In the genomic region with DNA sequence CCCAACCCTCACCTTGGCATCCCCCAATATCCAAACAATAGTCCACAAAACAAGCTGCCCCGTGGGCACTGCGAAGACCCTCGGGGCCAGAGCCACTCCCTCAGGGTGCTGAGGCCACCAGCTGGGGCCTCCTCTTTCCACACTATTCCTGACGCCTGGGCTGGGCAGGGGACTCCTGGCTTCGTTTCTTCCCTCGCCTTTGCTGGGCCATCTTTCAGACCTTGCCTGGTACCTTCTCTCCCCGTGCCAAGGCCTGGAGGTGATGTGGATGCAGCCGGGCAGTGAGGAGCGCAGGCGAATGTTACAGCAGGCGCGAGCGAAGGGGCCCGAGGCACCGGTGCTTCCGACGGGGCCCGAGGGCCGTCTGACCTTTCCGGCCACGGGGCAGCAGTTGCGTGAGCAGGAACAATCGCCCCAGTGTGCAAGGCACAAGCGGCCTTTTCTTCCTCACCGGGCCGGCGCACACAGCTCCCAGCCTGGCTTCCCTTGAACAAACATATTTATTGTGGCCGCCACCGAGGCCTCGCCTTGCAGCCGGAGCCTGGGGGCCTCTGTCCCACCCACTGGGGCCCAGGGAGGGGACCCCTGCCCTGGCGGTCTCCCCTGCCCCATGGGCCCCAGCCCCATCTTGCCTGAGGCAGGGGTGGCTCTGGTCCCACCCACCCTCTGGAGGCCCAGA, we compare ENCODE assay signal across 1 cellular context.
TF ChIP-seq lines count a peak whose summit lies in the region.

No MANE protein-coding gene starts in this region.

TF ChIP-seq in HepG2, 621 proteins besides CTCF, POLR2A, EP300 and RAD21 (continued from another document and continues in another):
- TF ChIP-seq ZNF550 (CRISPR knock-in tag; IDR thresholded peaks at IDR 0.05; ENCODE audit: borderline replicate concordance) (no peak), ZNF557 (CRISPR knock-in tag; IDR thresholded peaks at IDR 0.05) (no peak), ZNF280B (CRISPR knock-in tag; IDR thresholded peaks at IDR 0.05; ENCODE audit: borderline replicate concordance) (no peak), ZNF335 (CRISPR knock-in tag; IDR thresholded peaks at IDR 0.05) (no peak), ZNF207 (IDR thresholded peaks at IDR 0.05; ENCODE audit: borderline replicate concordance) (no peak), PHF20 (CRISPR knock-in tag; IDR thresholded peaks at IDR 0.05) (no peak), SNRNP70 (IDR thresholded peaks at IDR 0.05; ENCODE audit: low read depth, low read length) (no peak), ZNF703 (CRISPR knock-in tag; IDR thresholded peaks at IDR 0.05; ENCODE audit: borderline replicate concordance) (peak; percentile 60; the same call in 1 of the 2 replicates), ESRRA (CRISPR knock-in tag; IDR thresholded peaks at IDR 0.05; ENCODE audit: low read depth) (peak; percentile 55; the same call in 1 of the 2 replicates), HES4 (CRISPR knock-in tag; IDR thresholded peaks at IDR 0.05; ENCODE audit: borderline replicate concordance) (no peak), ARID4A (CRISPR knock-in tag; IDR thresholded peaks at IDR 0.05; ENCODE audit: borderline replicate concordance) (peak; percentile 77; the same call in 1 of the 2 replicates), KLF13 (CRISPR knock-in tag; IDR thresholded peaks at IDR 0.05) (no peak), ZNF143 (CRISPR knock-in tag; IDR thresholded peaks at IDR 0.05) (no peak; the same call in 1 of the 2 replicates), NBN (conservative IDR thresholded peaks at IDR 0.05) (no peak), ZNF180 (CRISPR knock-in tag; IDR thresholded peaks at IDR 0.05; ENCODE audit: borderline replicate concordance, low read depth) (no peak), SIX1 (CRISPR knock-in tag; IDR thresholded peaks at IDR 0.05; ENCODE audit: borderline replicate concordance) (no peak), LBX2 (CRISPR knock-in tag; IDR thresholded peaks at IDR 0.05; ENCODE audit: borderline replicate concordance) (no peak), HMGXB4 (CRISPR knock-in tag; IDR thresholded peaks at IDR 0.05; ENCODE audit: borderline replicate concordance in 1 of 2, low read depth in 1 of 2) (peak; percentile 49 to 60; a peak in 1 of 4 replicates), MED1 (CRISPR knock-in tag; IDR thresholded peaks at IDR 0.05) (peak; percentile 95), ETV6 (CRISPR knock-in tag; conservative IDR thresholded peaks at IDR 0.05) (peak; percentile 77), DPF2 (CRISPR knock-in tag; IDR thresholded peaks at IDR 0.05; ENCODE audit: borderline replicate concordance, low read depth) (peak; percentile 60), NFATC3 (CRISPR knock-in tag; IDR thresholded peaks at IDR 0.05) (no peak), KMT2A (CRISPR knock-in tag; IDR thresholded peaks at IDR 0.05) (peak; percentile 71; the same call in 1 of the 2 replicates), RAD51 (IDR thresholded peaks at IDR 0.05; ENCODE audit: borderline replicate concordance) (no peak), ZFP62 (CRISPR knock-in tag; IDR thresholded peaks at IDR 0.05) (no peak), ZBTB20 (CRISPR knock-in tag; IDR thresholded peaks at IDR 0.05; ENCODE audit: borderline replicate concordance, low read depth) (0 out of 2 replicates have a peak, but pooled peaks have one; percentile 66), ZKSCAN5 (CRISPR knock-in tag; IDR thresholded peaks at IDR 0.05) (peak; percentile 81), ZNF331 (CRISPR knock-in tag; IDR thresholded peaks at IDR 0.05) (peak; percentile 77), ZFP1 (CRISPR knock-in tag; IDR thresholded peaks at IDR 0.05) (peak; percentile 71; the same call in 1 of the 2 replicates), NCOA5 (CRISPR knock-in tag; IDR thresholded peaks at IDR 0.05) (no peak), ISX (CRISPR knock-in tag; conservative IDR thresholded peaks at IDR 0.05) (no peak; the same call in 1 of the 2 replicates), SP2 (CRISPR knock-in tag; IDR thresholded peaks at IDR 0.05) (no peak), JUN (CRISPR knock-in tag; IDR thresholded peaks at IDR 0.05) (no peak), MXD4 (CRISPR knock-in tag; IDR thresholded peaks at IDR 0.05) (peak; percentile 35; the same call in 1 of the 2 replicates), ZMAT3 (CRISPR knock-in tag; conservative IDR thresholded peaks at IDR 0.05) (peak; percentile 85), ZNF879 (CRISPR knock-in tag; IDR thresholded peaks at IDR 0.05) (no peak; the same call in 1 of the 2 replicates), ZNF761 (CRISPR knock-in tag; conservative IDR thresholded peaks at IDR 0.05) (0 out of 2 replicates have a peak, but pooled peaks have one; percentile 27), ZNF44 (CRISPR knock-in tag; IDR thresholded peaks at IDR 0.05) (no peak; the same call in 1 of the 2 replicates), SPEN (CRISPR knock-in tag; IDR thresholded peaks at IDR 0.05; ENCODE audit: low read depth) (peak; percentile 70), SMARCE1 (IDR thresholded peaks at IDR 0.05; ENCODE audit: borderline replicate concordance) (no peak), TOE1 (CRISPR knock-in tag; IDR thresholded peaks at IDR 0.05) (no peak), STAT5B (CRISPR knock-in tag; IDR thresholded peaks at IDR 0.05) (peak; percentile 75; the same call in 1 of the 2 replicates), MAFF (IDR thresholded peaks at IDR 0.05; ENCODE audit: low read depth, low read length) (no peak), ZNF224 (CRISPR knock-in tag; IDR thresholded peaks at IDR 0.05) (no peak), ZNF780A (CRISPR knock-in tag; IDR thresholded peaks at IDR 0.05) (peak; percentile 33; the same call in 1 of the 2 replicates), ONECUT2 (CRISPR knock-in tag; IDR thresholded peaks at IDR 0.05) (no peak)
- TF ChIP-seq, protein P1, sequence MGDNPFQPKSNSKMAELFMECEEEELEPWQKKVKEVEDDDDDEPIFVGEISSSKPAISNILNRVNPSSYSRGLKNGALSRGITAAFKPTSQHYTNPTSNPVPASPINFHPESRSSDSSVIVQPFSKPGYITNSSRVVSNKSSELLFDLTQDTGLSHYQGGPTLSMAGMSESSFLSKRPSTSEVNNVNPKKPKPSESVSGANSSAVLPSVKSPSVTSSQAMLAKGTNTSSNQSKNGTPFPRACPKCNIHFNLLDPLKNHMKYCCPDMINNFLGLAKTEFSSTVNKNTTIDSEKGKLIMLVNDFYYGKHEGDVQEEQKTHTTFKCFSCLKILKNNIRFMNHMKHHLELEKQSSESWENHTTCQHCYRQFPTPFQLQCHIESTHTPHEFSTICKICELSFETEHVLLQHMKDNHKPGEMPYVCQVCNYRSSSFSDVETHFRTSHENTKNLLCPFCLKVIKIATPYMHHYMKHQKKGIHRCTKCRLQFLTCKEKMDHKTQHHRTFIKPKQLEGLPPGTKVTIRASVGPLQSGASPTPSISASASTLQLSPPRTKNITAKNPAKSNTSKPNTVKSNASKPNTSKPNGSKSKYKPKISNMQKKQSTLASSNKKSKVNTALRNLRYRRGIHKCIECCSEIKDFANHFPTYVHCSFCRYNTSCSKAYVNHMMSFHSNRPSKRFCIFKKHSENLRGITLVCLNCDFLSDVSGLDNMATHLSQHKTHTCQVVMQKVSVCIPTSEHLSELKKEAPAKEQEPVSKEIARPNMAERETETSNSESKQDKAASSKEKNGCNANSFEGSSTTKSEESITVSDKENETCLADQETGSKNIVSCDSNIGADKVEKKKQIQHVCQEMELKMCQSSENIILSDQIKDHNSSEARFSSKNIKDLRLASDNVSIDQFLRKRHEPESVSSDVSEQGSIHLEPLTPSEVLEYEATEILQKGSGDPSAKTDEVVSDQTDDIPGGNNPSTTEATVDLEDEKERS (CRISPR knock-in tag; IDR thresholded peaks at IDR 0.05) = no peak
- TF ChIP-seq, protein P2, sequence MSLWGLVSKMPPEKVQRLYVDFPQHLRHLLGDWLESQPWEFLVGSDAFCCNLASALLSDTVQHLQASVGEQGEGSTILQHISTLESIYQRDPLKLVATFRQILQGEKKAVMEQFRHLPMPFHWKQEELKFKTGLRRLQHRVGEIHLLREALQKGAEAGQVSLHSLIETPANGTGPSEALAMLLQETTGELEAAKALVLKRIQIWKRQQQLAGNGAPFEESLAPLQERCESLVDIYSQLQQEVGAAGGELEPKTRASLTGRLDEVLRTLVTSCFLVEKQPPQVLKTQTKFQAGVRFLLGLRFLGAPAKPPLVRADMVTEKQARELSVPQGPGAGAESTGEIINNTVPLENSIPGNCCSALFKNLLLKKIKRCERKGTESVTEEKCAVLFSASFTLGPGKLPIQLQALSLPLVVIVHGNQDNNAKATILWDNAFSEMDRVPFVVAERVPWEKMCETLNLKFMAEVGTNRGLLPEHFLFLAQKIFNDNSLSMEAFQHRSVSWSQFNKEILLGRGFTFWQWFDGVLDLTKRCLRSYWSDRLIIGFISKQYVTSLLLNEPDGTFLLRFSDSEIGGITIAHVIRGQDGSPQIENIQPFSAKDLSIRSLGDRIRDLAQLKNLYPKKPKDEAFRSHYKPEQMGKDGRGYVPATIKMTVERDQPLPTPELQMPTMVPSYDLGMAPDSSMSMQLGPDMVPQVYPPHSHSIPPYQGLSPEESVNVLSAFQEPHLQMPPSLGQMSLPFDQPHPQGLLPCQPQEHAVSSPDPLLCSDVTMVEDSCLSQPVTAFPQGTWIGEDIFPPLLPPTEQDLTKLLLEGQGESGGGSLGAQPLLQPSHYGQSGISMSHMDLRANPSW (CRISPR knock-in tag; IDR thresholded peaks at IDR 0.05; ENCODE audit: borderline replicate concordance) = no peak
- TF ChIP-seq, protein P3, sequence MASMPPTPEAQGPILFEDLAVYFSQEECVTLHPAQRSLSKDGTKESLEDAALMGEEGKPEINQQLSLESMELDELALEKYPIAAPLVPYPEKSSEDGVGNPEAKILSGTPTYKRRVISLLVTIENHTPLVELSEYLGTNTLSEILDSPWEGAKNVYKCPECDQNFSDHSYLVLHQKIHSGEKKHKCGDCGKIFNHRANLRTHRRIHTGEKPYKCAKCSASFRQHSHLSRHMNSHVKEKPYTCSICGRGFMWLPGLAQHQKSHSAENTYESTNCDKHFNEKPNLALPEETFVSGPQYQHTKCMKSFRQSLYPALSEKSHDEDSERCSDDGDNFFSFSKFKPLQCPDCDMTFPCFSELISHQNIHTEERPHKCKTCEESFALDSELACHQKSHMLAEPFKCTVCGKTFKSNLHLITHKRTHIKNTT (CRISPR knock-in tag; IDR thresholded peaks at IDR 0.05) = no peak
- TF ChIP-seq, protein P4, sequence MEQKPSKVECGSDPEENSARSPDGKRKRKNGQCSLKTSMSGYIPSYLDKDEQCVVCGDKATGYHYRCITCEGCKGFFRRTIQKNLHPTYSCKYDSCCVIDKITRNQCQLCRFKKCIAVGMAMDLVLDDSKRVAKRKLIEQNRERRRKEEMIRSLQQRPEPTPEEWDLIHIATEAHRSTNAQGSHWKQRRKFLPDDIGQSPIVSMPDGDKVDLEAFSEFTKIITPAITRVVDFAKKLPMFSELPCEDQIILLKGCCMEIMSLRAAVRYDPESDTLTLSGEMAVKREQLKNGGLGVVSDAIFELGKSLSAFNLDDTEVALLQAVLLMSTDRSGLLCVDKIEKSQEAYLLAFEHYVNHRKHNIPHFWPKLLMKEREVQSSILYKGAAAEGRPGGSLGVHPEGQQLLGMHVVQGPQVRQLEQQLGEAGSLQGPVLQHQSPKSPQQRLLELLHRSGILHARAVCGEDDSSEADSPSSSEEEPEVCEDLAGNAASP (CRISPR knock-in tag; IDR thresholded peaks at IDR 0.05; ENCODE audit: borderline replicate concordance) = peak; percentile 85; the same call in 1 of the 2 replicates
